ENCODE assay signal across 28 cellular contexts in genomic region chr1:207421078-207421477, GRCh38. TPM values are rescaled to one million over a fixed set of nuclear protein-coding genes. Genes with fewer than 3 reads are reported as not detected.
"Had no signal": no experiment of that assay in that cellular context is flagged by ENCODE, and none has a peak within 500 bp of the region (broad histone marks: within the 10 kb centered on the region; RNA-seq: fewer than 3 reads in every experiment).

No MANE protein-coding gene starts in this region.

- H2AFZ ChIP-seq: hepatocyte had no signal

- DNase-seq: hippocampal formation; hypothalamus; immature natural killer cell; kidney; kidney glomerular epithelial cell; left cardiac atrium; left colon; left lung; left ventricle myocardium inferior; left ventricle myocardium superior; lower lobe of right lung; mammary epithelial cell; mesenchymal stem cell; mesendoderm; midbrain; mucosa of descending colon; naive B cell; naive thymus-derived CD4-positive, alpha-beta T cell had no signal

- H3K9me3 ChIP-seq: left lung, lower lobe of right lung, mucosa of descending colon had no signal

- H3K4me1 ChIP-seq: left ventricle myocardium inferior, lower lobe of right lung had no signal

- H3K4me3 Mint-ChIP-seq: immature natural killer cell; memory B cell; mesothelial cell of epicardium; naive thymus-derived CD4-positive, alpha-beta T cell had no signal

- ATAC-seq: left cardiac atrium; left colon; left lobe of liver; left lung; left ventricle myocardium superior; lower lobe of right lung; mucosa of descending colon; naive thymus-derived CD4-positive, alpha-beta T cell had no signal

- H3K27me3 Mint-ChIP-seq: memory B cell, naive B cell had no signal

- H3K79me2 ChIP-seq: hepatocyte had no signal

- H3K36me3 Mint-ChIP-seq: mesothelial cell of epicardium had no signal

- H3K4me2 ChIP-seq: hepatocyte had no signal

- H3K27ac Mint-ChIP-seq: immature natural killer cell; memory B cell; mesothelial cell of epicardium; naive thymus-derived CD4-positive, alpha-beta T cell had no signal

- H3K27ac ChIP-seq: hepatocyte, left lung, left ventricle myocardium inferior, lower lobe of right lung had no signal

- H3K4me1 Mint-ChIP-seq: immature natural killer cell had no signal

- FAIRE-seq: islet of Langerhans, keratinocyte had no signal

- H3K4me3 ChIP-seq: hepatocyte, left lung, left ventricle myocardium inferior, lower lobe of right lung, lung, mucosa of descending colon had no signal

- H3K36me3 ChIP-seq: left lung, left ventricle myocardium inferior, lower lobe of right lung had no signal

RNA-seq across cellular contexts. Expression of gene CR2, which starts 33.0 kb away (rescaled TPM):
- total RNA-seq: left cardiac atrium, left ventricle myocardium inferior, left ventricle myocardium superior, lung microvascular endothelial cell, mesenteric fat pad, mesothelial cell of epicardium, myocyte had no signal
- polyA plus RNA-seq: hepatocyte, immature natural killer cell, keratinocyte had no signal
